ENCODE assay signal across 9 cellular contexts in genomic region chr5:65412842-65413241, GRCh38.
"Had no signal": no experiment of that assay in that cellular context is flagged by ENCODE, and none has a peak within 500 bp of the region (broad histone marks: within the 10 kb centered on the region; RNA-seq: fewer than 3 reads in every experiment).

No MANE protein-coding gene starts in this region.

- H3K27ac ChIP-seq: GM23248, HL-60, KMS-11 had no signal

- H3K36me3 ChIP-seq: HAP-1 had no signal

- H3K4me2 ChIP-seq: KMS-11 had no signal

- H3K9me3 ChIP-seq: HAP-1 had no signal

- H3K9ac ChIP-seq: GM23248, KMS-11 had no signal

- H2AFZ ChIP-seq: GM23248 had no signal

- H3K4me1 ChIP-seq: HAP-1 had no signal

- ATAC-seq: HCT116 had no signal

- DNase-seq: GM23248, GOT3, H7, HFFc6, KBM-7 had no signal

- H3K4me3 ChIP-seq: GM23248, HAP-1 had no signal
